In genomic region chr5:176810687-176811501, GRCh38 we compare ENCODE assay signal across 8 cellular contexts. TPM values are rescaled to one million over a fixed set of nuclear protein-coding genes. Genes with fewer than 3 reads are reported as not detected.
DNase-seq lines count a peak whose midpoint lies in the region; ATAC-seq, FAIRE-seq and TF ChIP-seq lines count a peak whose summit lies in the region.

No MANE protein-coding gene starts in this region.

- TF ChIP-seq CTCF in hepatocyte (IDR thresholded peaks at IDR 0.05; ENCODE audit: poor library complexity), result no peak

- no peak overlapping the region for H2AFZ ChIP-seq in hepatocyte

- H3K27me3 Mint-ChIP-seq in T-helper 2 cell treated with Interferon-gamma antibody and Interleukin-4, amounts not matched to agents 5 μg/mL and 100 μg/mL, for 36 hours (ENCODE audit: low read depth), result peaks cover 62% of the 10 kb centered on the region
- peaks cover 81% of the 10 kb centered on the region for H3K27me3 Mint-ChIP-seq in T-helper 17 cell

- H3K27me3 ChIP-seq in hepatocyte, result peaks cover 74% of the 10 kb centered on the region

- no peak for ATAC-seq in T-helper 17 cell
- no peak for ATAC-seq in stimulated activated effector memory CD8-positive, alpha-beta T cell treated with anti-CD3 and anti-CD28 coated beads, Interleukin-12 subunit alpha, Interleukin-12 subunit beta, amount 100 ng/mL, for 72 hours
- ATAC-seq in GM19452 (IDR thresholded peaks at IDR 0.05; ENCODE audit: unreplicated experiment), result no peak

- no peaks in the 10 kb centered on the region for H3K36me3 ChIP-seq in hepatocyte (replicated peaks; ENCODE audit: insufficient read depth, low read depth)

- H3K27ac ChIP-seq in hepatocyte, result no peak overlapping the region

- no peaks in the 10 kb centered on the region for H3K36me3 Mint-ChIP-seq in T-helper 2 cell treated with Interferon-gamma antibody and Interleukin-4, amounts not matched to agents 5 μg/mL and 100 μg/mL, for 36 hours (ENCODE audit: low read depth)
- H3K36me3 Mint-ChIP-seq in T-helper 17 cell (ENCODE audit: low read depth), result peaks cover 3% of the 10 kb centered on the region
- H3K36me3 Mint-ChIP-seq in stimulated activated effector memory CD8-positive, alpha-beta T cell treated with anti-CD3 and anti-CD28 coated beads, Interleukin-12 subunit alpha, Interleukin-12 subunit beta, amount 100 ng/mL, for 72 hours, result no peaks in the 10 kb centered on the region

- H3K4me1 ChIP-seq in hepatocyte (ENCODE audit: insufficient read depth), result peaks cover 11% of the 10 kb centered on the region

- no peaks in the 10 kb centered on the region for H3K9me2 ChIP-seq in hepatocyte (replicated peaks; ENCODE audit: insufficient read depth)

- DNase-seq in T-helper 2 cell treated with Interferon-gamma antibody and Interleukin-4, amounts not matched to agents 5 μg/mL and 100 μg/mL, for 36 hours (ENCODE audit: low spot score), result no peak
- DNase-seq in T-helper 2 cell, result no peak
- DNase-seq in T-helper 17 cell, result no peak
- DNase-seq in hepatocyte (ENCODE audit: low spot score), result no peak
- DNase-seq in stimulated activated effector memory CD8-positive, alpha-beta T cell treated with anti-CD3 and anti-CD28 coated beads, Interleukin-12 subunit alpha, Interleukin-12 subunit beta, amount 100 ng/mL, for 72 hours (ENCODE audit: low spot score in 2 of 2), result no peak
- DNase-seq in NCI-H2107 treated with DMSO at 0.1 percent for 48 hours (lab: John Stamatoyannopoulos, UW; ENCODE audit: unreplicated experiment), result no peak
- DNase-seq in frontal cortex (ENCODE audit: low spot score in 2 of 2), result no peak

- no peaks in the 10 kb centered on the region for H3K9me3 Mint-ChIP-seq in T-helper 2 cell treated with Interferon-gamma antibody and Interleukin-4, amounts not matched to agents 5 μg/mL and 100 μg/mL, for 36 hours
- H3K9me3 Mint-ChIP-seq in stimulated activated effector memory CD8-positive, alpha-beta T cell treated with anti-CD3 and anti-CD28 coated beads, Interleukin-12 subunit alpha, Interleukin-12 subunit beta, amount 100 ng/mL, for 72 hours, result no peaks in the 10 kb centered on the region

- H3K4me1 Mint-ChIP-seq in T-helper 2 cell treated with Interferon-gamma antibody and Interleukin-4, amounts not matched to agents 5 μg/mL and 100 μg/mL, for 36 hours (ENCODE audit: low read depth), result peaks cover 1% of the 10 kb centered on the region
- peaks cover 14% of the 10 kb centered on the region for H3K4me1 Mint-ChIP-seq in T-helper 17 cell
- peaks cover 21% of the 10 kb centered on the region for H3K4me1 Mint-ChIP-seq in stimulated activated effector memory CD8-positive, alpha-beta T cell treated with anti-CD3 and anti-CD28 coated beads, Interleukin-12 subunit alpha, Interleukin-12 subunit beta, amount 100 ng/mL, for 72 hours

- H3K9me3 ChIP-seq in T-helper 17 cell (ENCODE audit: control insufficient read depth, low read length, poor library complexity, severe bottlenecking) (no peaks in the 10 kb centered on the region), hepatocyte (ENCODE audit: low read depth) (no peaks in the 10 kb centered on the region)

- no peak overlapping the region for H3K27ac Mint-ChIP-seq in T-helper 2 cell treated with Interferon-gamma antibody and Interleukin-4, amounts not matched to agents 5 μg/mL and 100 μg/mL, for 36 hours
- H3K27ac Mint-ChIP-seq in T-helper 17 cell, result no peak overlapping the region
- H3K27ac Mint-ChIP-seq in stimulated activated effector memory CD8-positive, alpha-beta T cell treated with anti-CD3 and anti-CD28 coated beads, Interleukin-12 subunit alpha, Interleukin-12 subunit beta, amount 100 ng/mL, for 72 hours, result no peak overlapping the region

- no peak overlapping the region for H3K4me3 ChIP-seq in hepatocyte

- no peaks in the 10 kb centered on the region for H4K20me1 ChIP-seq in hepatocyte (ENCODE audit: insufficient read depth, poor library complexity, severe bottlenecking)

- H3K4me3 Mint-ChIP-seq in T-helper 2 cell treated with Interferon-gamma antibody and Interleukin-4, amounts not matched to agents 5 μg/mL and 100 μg/mL, for 36 hours, result peak overlapping the region; percentile 75
- H3K4me3 Mint-ChIP-seq in T-helper 17 cell, result peak overlapping the region; percentile 86
- H3K4me3 Mint-ChIP-seq in stimulated activated effector memory CD8-positive, alpha-beta T cell treated with anti-CD3 and anti-CD28 coated beads, Interleukin-12 subunit alpha, Interleukin-12 subunit beta, amount 100 ng/mL, for 72 hours, result peak overlapping the region; percentile 69

- FAIRE-seq in frontal cortex (lab: Jason Lieb, UNC), result no peak

- WGBS in hepatocyte (ENCODE audit: low lambda C conversion rate, missing lambda C conversion rate), result 9% methylated on average over 47 of the region's 68 CpGs

- H3K4me2 ChIP-seq in hepatocyte, result peak overlapping the region; percentile 92

- no peaks in the 10 kb centered on the region for H3K79me2 ChIP-seq in hepatocyte

RNA-seq across cellular contexts. Expression of gene UNC5A, which starts 0.5 kb away (rescaled TPM):
- total RNA-seq in T-helper 17 cell, result not detected
- 0.10 and 0.12 TPM in 2 replicates for total RNA-seq in hepatocyte
- polyA plus RNA-seq in hepatocyte, result 0.39 and 1.1 TPM in 2 replicates
- 6.1 TPM for total RNA-seq in frontal cortex
